In genomic region chr19:48010932-48011758, GRCh38 we compare ENCODE assay signal across 20 cellular contexts. TPM values are rescaled to one million over a fixed set of nuclear protein-coding genes. Genes with fewer than 3 reads are reported as not detected.
"Had no signal": no experiment of that assay in that cellular context is flagged by ENCODE, and none has a peak within 500 bp of the region (broad histone marks: within the 10 kb centered on the region; RNA-seq: fewer than 3 reads in every experiment).

No MANE protein-coding gene starts in this region.

- H3K4me3 ChIP-seq: SJSA1 had no signal

- H3K36me3 ChIP-seq: SJSA1 had no signal

- H3K4me2 ChIP-seq: KMS-11 had no signal

- H3K27ac ChIP-seq: HL-60, KMS-11, SK-N-MC had no signal

- DNase-seq: IMR-90, Kasumi-1, MM.1S, NCI-H1092 treated with DMSO at 0.1 percent for 48 hours, NCI-H1436, NCI-H187, NCI-H2029, NCI-H2081 treated with DMSO at 0.1 percent for 48 hours, NCI-H2171, NCI-H69, NCI-H774, Right ventricle myocardium superior, RPMI8226, SIG-M5 had no signal

- H3K9ac ChIP-seq: KMS-11 had no signal

- FAIRE-seq: RCC 7860 had no signal

RNA-seq across cellular contexts. Expression of gene ELSPBP1, which starts 16.7 kb away (rescaled TPM):
- total RNA-seq: IMR-90, NCI-H460, Right ventricle myocardium superior, SJSA1 had no signal
- polyA plus RNA-seq: IMR-90 had no signal

RNA-seq across cellular contexts. Expression of gene BSPH1, which starts 19.2 kb away (rescaled TPM):
- total RNA-seq: IMR-90, NCI-H460, Right ventricle myocardium superior, SJSA1 had no signal
- polyA plus RNA-seq: IMR-90 had no signal

RNA-seq across cellular contexts. Expression of gene CABP5, which starts 32.7 kb away (rescaled TPM):
- total RNA-seq: IMR-90, NCI-H460, Right ventricle myocardium superior, SJSA1 had no signal
- polyA plus RNA-seq: IMR-90 had no signal
